Comparison of ENCODE assay signal across 8 cellular contexts in the genomic region with DNA sequence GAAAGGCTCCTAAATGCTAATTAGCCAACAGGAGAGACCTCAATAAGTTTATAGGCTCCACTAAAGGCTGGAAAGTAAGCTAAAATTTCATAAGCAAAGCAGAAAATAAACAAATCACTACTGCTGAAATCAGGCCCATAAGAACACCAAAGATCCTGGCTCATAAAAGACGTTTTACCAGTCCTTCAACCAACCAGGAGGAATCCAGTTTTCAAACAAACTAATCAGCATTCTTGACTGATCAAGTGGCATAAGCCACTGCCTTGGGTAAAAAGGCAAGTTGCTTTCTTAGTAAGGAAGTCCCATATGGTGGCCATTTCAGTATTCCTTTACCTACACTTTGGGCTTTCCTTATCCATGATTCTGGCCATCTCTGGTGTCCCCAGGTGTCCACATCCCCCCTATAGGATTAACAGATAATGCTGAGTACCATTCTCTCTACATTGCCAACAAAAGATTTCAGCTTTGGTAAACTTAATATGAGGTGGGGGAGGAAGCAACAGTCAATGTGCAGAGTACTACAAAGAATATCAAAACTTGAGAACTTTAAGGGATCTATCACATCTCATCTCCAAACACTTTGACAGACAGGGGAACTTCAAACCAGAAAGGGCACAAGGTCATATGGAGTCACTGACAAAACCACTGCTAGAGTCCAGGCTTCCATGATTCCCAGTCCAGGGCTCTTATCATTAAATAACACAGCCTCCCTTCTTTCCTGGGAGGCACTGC. TPM values are rescaled to one million over a fixed set of nuclear protein-coding genes. Genes with fewer than 3 reads are reported as not detected.
DNase-seq lines count a peak whose midpoint lies in the region; ATAC-seq and TF ChIP-seq lines count a peak whose summit lies in the region.

No MANE protein-coding gene starts in this region.

- peak overlapping the region; percentile 94 for H3K27ac ChIP-seq in skeletal muscle tissue (ENCODE audit: low read depth, low read length)

- H3K4me3 ChIP-seq in H7 (ENCODE audit: insufficient read depth, low read depth, low read length) (peak overlapping the region; percentile 68; the same call in 1 of the 2 replicates), fibroblast of villous mesenchyme (ENCODE audit: low read depth, low read length) (peak overlapping the region; percentile 82), skeletal muscle tissue (ENCODE audit: low read length in 3 of 3) (peak overlapping the region; percentile 78 to 85 (median 83))

- H3K9me3 Mint-ChIP-seq in activated B cell treated with CpG ODN at 0.5 μM for 24 hours = no peaks in the 10 kb centered on the region

- ATAC-seq in activated B cell treated with CpG ODN at 0.5 μM for 24 hours (ENCODE audit: low read depth) = no peak
- no peak for ATAC-seq in GM21360 (IDR thresholded peaks at IDR 0.05; ENCODE audit: unreplicated experiment)

- peaks cover 2% of the 10 kb centered on the region for H3K36me3 Mint-ChIP-seq in activated B cell treated with CpG ODN at 0.5 μM for 24 hours (ENCODE audit: low read depth)

- intact Hi-C loops in activated B cell treated with CpG ODN at 0.5 μM for 24 hours (cut with micrococcal nuclease) = loop anchor here (5.0 kb wide), 3 partner anchors 149 to 689 kb away; partner anchors contain the start of gene COPS3

- no peaks in the 10 kb centered on the region for H3K9me3 ChIP-seq in skeletal muscle tissue (ENCODE audit: control insufficient read depth in 3 of 3, low read length in 3 of 3)

- POLR2A ChIA-PET in activated B cell treated with CpG ODN at 0.5 μM for 24 hours (lab: Charles Lee) = no interaction called here

- TF ChIP-seq CTCF in activated B cell treated with CpG ODN at 0.5 μM for 24 hours (IDR thresholded peaks at IDR 0.05) (no peak), fibroblast of villous mesenchyme (IDR thresholded peaks at IDR 0.05; ENCODE audit: insufficient read depth, low read depth, low read length) (no peak)

- CTCF ChIA-PET in activated B cell treated with CpG ODN at 0.5 μM for 24 hours (lab: Charles Lee) = no interaction called here

- H3K4me3 Mint-ChIP-seq in activated B cell treated with CpG ODN at 0.5 μM for 24 hours = peak overlapping the region; percentile 76

- peaks cover 22 to 33% (median 24%) of the 10 kb centered on the region in 3 donors for H3K4me1 ChIP-seq in skeletal muscle tissue (ENCODE audit: control insufficient read depth in 3 of 3, insufficient read depth in 3 of 3, low read length in 3 of 3)

- peak overlapping the region; percentile 83 to 94 (median 92) for H3K9ac ChIP-seq in skeletal muscle tissue (ENCODE audit: low read depth in 1 of 3, low read length in 3 of 3)

- peaks cover 22% of the 10 kb centered on the region for H3K4me1 Mint-ChIP-seq in activated B cell treated with CpG ODN at 0.5 μM for 24 hours

- no peaks in the 10 kb centered on the region for H3K27me3 ChIP-seq in H7 (ENCODE audit: control insufficient read depth, insufficient read depth, low read length)
- no peaks in the 10 kb centered on the region for H3K27me3 ChIP-seq in skeletal muscle tissue (ENCODE audit: control insufficient read depth in 3 of 3, insufficient read depth in 3 of 3, low read length in 3 of 3)

- H3K36me3 ChIP-seq in H7 (replicated peaks; ENCODE audit: control insufficient read depth, insufficient read depth, low read length) (no peaks in the 10 kb centered on the region), skeletal muscle tissue (ENCODE audit: control insufficient read depth in 3 of 3, insufficient read depth in 3 of 3, low read length in 3 of 3) (no peaks in the 10 kb centered on the region)

- no peaks in the 10 kb centered on the region for H3K27me3 Mint-ChIP-seq in activated B cell treated with CpG ODN at 0.5 μM for 24 hours

- H3K27ac Mint-ChIP-seq in activated B cell treated with CpG ODN at 0.5 μM for 24 hours = no peak overlapping the region

- DNase-seq in H7 (no peak), activated B cell treated with CpG ODN at 0.5 μM for 24 hours (no peak), fibroblast of villous mesenchyme (ENCODE audit: low read depth) (peak; percentile 61), DMS153 (lab: John Stamatoyannopoulos, UW) (no peak), NCI-H1048 (lab: John Stamatoyannopoulos, UW) (no peak), cortex of kidney (lab: John Stamatoyannopoulos, UW) (no peak)

RNA-seq across cellular contexts. Expression of gene TOM1L2, which starts 1.3 kb away (rescaled TPM):
- 3.1 and 4.6 TPM in 2 replicates for total RNA-seq in H7 (2014; rRNA removed; shearing (Covaris generic))
- 15.2 and 18.3 TPM in 2 replicates for total RNA-seq in activated B cell treated with CpG ODN at 0.5 μM for 24 hours
- total RNA-seq in fibroblast of villous mesenchyme = 29.0 and 34.1 TPM in 2 replicates
- 14.1 TPM for total RNA-seq in skeletal muscle tissue

RNA-seq across cellular contexts. Expression of gene DRC3, which starts 1.8 kb away (rescaled TPM):
- total RNA-seq in H7 (2014; rRNA removed; shearing (Covaris generic)) = 0.17 and 5.0 TPM in 2 replicates
- total RNA-seq in activated B cell treated with CpG ODN at 0.5 μM for 24 hours = not detected in 2 replicates
- under 0.01 and 0.97 TPM in 2 replicates for total RNA-seq in fibroblast of villous mesenchyme
- 1.0 TPM for total RNA-seq in skeletal muscle tissue
